ENCODE assay signal across 10 cellular contexts in genomic region chr10:11533328-11533781, GRCh38.
DNase-seq lines count a peak whose midpoint lies in the region; TF ChIP-seq lines count a peak whose summit lies in the region.
"Had no signal": no experiment of that assay in that cellular context is flagged by ENCODE, and none has a peak within 500 bp of the region (broad histone marks: within the 10 kb centered on the region; RNA-seq: fewer than 3 reads in every experiment).

No MANE protein-coding gene starts in this region.

- no peak overlapping the region for H3K4me3 Mint-ChIP-seq in neural progenitor cell

- peaks cover 58% of the 10 kb centered on the region for H4K20me1 ChIP-seq in neural progenitor cell (ENCODE audit: low read depth)

- H3F3A ChIP-seq in neural progenitor cell (ENCODE audit: low read depth): no peaks in the 10 kb centered on the region

- H3K27ac ChIP-seq in neural progenitor cell (no peak overlapping the region), sigmoid colon (peak overlapping the region in 1 of 4 donors; percentile 8)
- H3K27ac ChIP-seq: SJSA1 had no signal

- TF ChIP-seq EP300 in sigmoid colon (IDR thresholded peaks at IDR 0.05): no peak

- no peak for TF ChIP-seq POLR2A in sigmoid colon (IDR thresholded peaks at IDR 0.05)

- TF ChIP-seq CTCF in epithelial cell of esophagus (IDR thresholded peaks at IDR 0.05; ENCODE audit: insufficient read depth, low read depth, low read length, missing control alignments) (peak; percentile 36), neural progenitor cell (IDR thresholded peaks at IDR 0.05) (peak; percentile 36), sigmoid colon (IDR thresholded peaks at IDR 0.05) (peak in 1 of 4 experiments; percentile 15)

- H3K27me3 Mint-ChIP-seq in neural progenitor cell (ENCODE audit: insufficient read depth, low read depth): peaks cover 2% of the 10 kb centered on the region

- peak; percentile 40 for DNase-seq in EH (ENCODE audit: low read depth)
- DNase-seq in NAMALWA (ENCODE audit: low spot score): peak; percentile 43
- peak; percentile 9 for DNase-seq in epithelial cell of esophagus (ENCODE audit: low read depth)
- peak; percentile 34 for DNase-seq in neural progenitor cell (ENCODE audit: low spot score)
- no peak for DNase-seq in NCI-H1436 (lab: John Stamatoyannopoulos, UW)
- DNase-seq in sigmoid colon: no peak
- no peak for DNase-seq in NCI-H128 (lab: John Stamatoyannopoulos, UW; ENCODE audit: unreplicated experiment)
- no peak for DNase-seq in activated CD4-positive, alpha-beta T cell treated with anti-CD3 and anti-CD28 coated beads, Interleukin-2, amount 50 U/mL, for 1 hour
- DNase-seq: anterior cingulate cortex had no signal

- H3K9me3 ChIP-seq in neural progenitor cell (ENCODE audit: low read depth) (no peaks in the 10 kb centered on the region), sigmoid colon (no peaks in the 10 kb centered on the region)
- H3K9me3 ChIP-seq: SJSA1 had no signal

- H3K27me3 ChIP-seq in neural progenitor cell (no peaks in the 10 kb centered on the region), sigmoid colon (no peaks in the 10 kb centered on the region)
- H3K27me3 ChIP-seq: SJSA1 had no signal

- H3K36me3 Mint-ChIP-seq in neural progenitor cell: no peaks in the 10 kb centered on the region

- no peak overlapping the region for H3K4me2 ChIP-seq in neural progenitor cell

- H3K4me1 Mint-ChIP-seq in neural progenitor cell: peaks cover 31% of the 10 kb centered on the region

- H3K79me2 ChIP-seq in neural progenitor cell (ENCODE audit: low read depth): peaks cover 99% of the 10 kb centered on the region

- H3K27ac Mint-ChIP-seq in neural progenitor cell: no peak overlapping the region

- intact Hi-C loops in sigmoid colon (cut with DNase I): no loop called here

- H3K36me3 ChIP-seq in neural progenitor cell (no peaks in the 10 kb centered on the region), sigmoid colon (no peaks in the 10 kb centered on the region)
- H3K36me3 ChIP-seq: SJSA1 had no signal

- no peak overlapping the region for H3K9ac ChIP-seq in neural progenitor cell

- H2AFZ ChIP-seq in neural progenitor cell (replicated peaks): no peak overlapping the region

- no peak overlapping the region for H3K4me3 ChIP-seq in epithelial cell of esophagus (ENCODE audit: low read length)
- no peak overlapping the region for H3K4me3 ChIP-seq in neural progenitor cell
- no peak overlapping the region for H3K4me3 ChIP-seq in sigmoid colon
- H3K4me3 ChIP-seq: SJSA1 had no signal

- H3K4me1 ChIP-seq in neural progenitor cell: peaks cover 43% of the 10 kb centered on the region
- H3K4me1 ChIP-seq in sigmoid colon: peaks cover 0 to 17% (median 3%) of the 10 kb centered on the region in 4 donors

- H3K9me3 Mint-ChIP-seq in neural progenitor cell: no peaks in the 10 kb centered on the region

Comparison
In these comparisons a context has a peak if more than half of its experiments do, and no peak if none do; other contexts are left out.
1. DNase-seq: peak in EH (single experiment), NAMALWA (single experiment), epithelial cell of esophagus (single experiment) and neural progenitor cell (single experiment); none in NCI-H1436 (single experiment), sigmoid colon (single experiment), NCI-H128 (single experiment) and activated CD4-positive, alpha-beta T cell treated with anti-CD3 and anti-CD28 coated beads, Interleukin-2, amount 50 U/mL, for 1 hour (single experiment).